13 cellular contexts compared by ENCODE assay signal in the genomic region with DNA sequence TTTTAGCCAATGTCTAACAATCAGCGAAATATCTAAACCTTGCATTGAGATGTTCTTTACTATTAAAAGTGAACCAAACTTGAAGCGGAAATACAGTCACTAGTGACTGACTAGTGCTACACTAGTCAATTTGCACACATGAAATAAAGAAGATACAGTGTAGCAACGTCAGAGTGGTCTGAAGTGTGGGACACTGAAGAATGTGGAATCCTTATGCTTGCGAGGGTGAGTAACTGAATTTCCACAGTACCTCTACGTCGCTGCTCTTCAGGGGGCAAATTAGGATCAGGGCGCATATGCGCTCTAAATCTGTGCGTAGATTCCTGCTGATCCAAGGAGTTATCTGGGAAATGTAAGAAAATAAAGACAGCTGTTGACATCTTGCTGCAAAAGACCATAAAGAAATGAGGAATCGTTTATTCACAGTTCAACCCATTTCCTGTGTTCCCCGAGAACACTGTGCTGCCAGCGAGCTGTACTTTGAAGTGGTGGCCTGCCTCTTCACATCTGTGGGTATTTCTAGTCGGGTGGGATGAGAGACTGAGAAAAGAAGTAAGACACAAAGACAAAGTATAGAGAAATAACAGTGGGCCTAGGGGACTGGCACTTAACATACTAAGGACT. TPM values are rescaled to one million over a fixed set of nuclear protein-coding genes. Genes with fewer than 3 reads are reported as not detected.
DNase-seq lines count a peak whose midpoint lies in the region; ATAC-seq lines count a peak whose summit lies in the region.
"Had no signal": no experiment of that assay in that cellular context is flagged by ENCODE, and none has a peak within 500 bp of the region (broad histone marks: within the 10 kb centered on the region; RNA-seq: fewer than 3 reads in every experiment).

No MANE protein-coding gene starts in this region.

- H3K36me3 Mint-ChIP-seq in activated T-helper 1 cell treated with anti-CD3 and anti-CD28 coated beads, Interleukin-12 subunit alpha, Interleukin-12 subunit beta, Interleukin-2, Interleukin-4 antibody, amounts not matched to agents 30 ng/mL and 10 ng/mL and 1 ng/mL, durations not matched to agents 14 hours and 24 hours and 36 hours (ENCODE audit: low read depth), result no peaks in the 10 kb centered on the region
- no peaks in the 10 kb centered on the region for H3K36me3 Mint-ChIP-seq in immature natural killer cell

- H3K4me3 Mint-ChIP-seq in activated T-helper 1 cell treated with anti-CD3 and anti-CD28 coated beads, Interleukin-12 subunit alpha, Interleukin-12 subunit beta, Interleukin-2, Interleukin-4 antibody, amounts not matched to agents 30 ng/mL and 10 ng/mL and 1 ng/mL, durations not matched to agents 14 hours and 24 hours and 36 hours, result peak overlapping the region; percentile 51
- peak overlapping the region; percentile 60 to 76 (median 70) for H3K4me3 Mint-ChIP-seq in immature natural killer cell
- H3K4me3 Mint-ChIP-seq: activated B cell treated with CpG ODN at 0.5 μM for 24 hours had no signal

- intact Hi-C loops in activated T-helper 1 cell treated with anti-CD3 and anti-CD28 coated beads, Interleukin-12 subunit alpha, Interleukin-12 subunit beta, Interleukin-2, Interleukin-4 antibody, amounts not matched to agents 30 ng/mL and 10 ng/mL and 1 ng/mL, durations not matched to agents 14 hours and 24 hours and 36 hours (cut with micrococcal nuclease), result loop anchor here (1.0 to 2.0 kb wide), 2 partner anchors 9 to 38 kb away; no protein-coding TSS in a partner anchor

- no peaks in the 10 kb centered on the region for H3K27me3 Mint-ChIP-seq in activated T-helper 1 cell treated with anti-CD3 and anti-CD28 coated beads, Interleukin-12 subunit alpha, Interleukin-12 subunit beta, Interleukin-2, Interleukin-4 antibody, amounts not matched to agents 30 ng/mL and 10 ng/mL and 1 ng/mL, durations not matched to agents 14 hours and 24 hours and 36 hours (ENCODE audit: insufficient read depth)
- peaks cover 1 to 8% (median 8%) of the 10 kb centered on the region in 3 donors for H3K27me3 Mint-ChIP-seq in immature natural killer cell (ENCODE audit: low read depth in 3 of 3)

- peak; percentile 65 for DNase-seq in activated gamma-delta T cell treated with Interleukin-2 at 50 U/mL for 16 hours
- no peak for DNase-seq in activated gamma-delta T cell (lab: John Stamatoyannopoulos, UW)
- DNase-seq in activated T-helper 1 cell treated with anti-CD3 and anti-CD28 coated beads, Interleukin-12 subunit alpha, Interleukin-12 subunit beta, Interleukin-2, Interleukin-4 antibody, amounts not matched to agents 30 ng/mL and 10 ng/mL and 1 ng/mL, durations not matched to agents 14 hours and 24 hours and 36 hours (ENCODE audit: low spot score), result peak; percentile 21
- peak; percentile 40 to 61 (median 49) for DNase-seq in immature natural killer cell
- DNase-seq in stimulated activated naive CD8-positive, alpha-beta T cell treated with anti-CD3 and anti-CD28 coated beads, Interleukin-15, Interleukin-2, amounts not matched to agents 100 U/mL and 50 U/mL, for 24 hours, result peak; percentile 46
- DNase-seq in NCI-H2171 treated with DMSO at 0.1 percent for 48 hours (lab: John Stamatoyannopoulos, UW), result no peak
- no peak for DNase-seq in retina
- DNase-seq: activated B cell treated with CpG ODN at 0.5 μM for 24 hours, DMS53, HCEC 1CT, NCI-H146 had no signal

- peaks cover 21% of the 10 kb centered on the region for H3K4me1 Mint-ChIP-seq in activated T-helper 1 cell treated with anti-CD3 and anti-CD28 coated beads, Interleukin-12 subunit alpha, Interleukin-12 subunit beta, Interleukin-2, Interleukin-4 antibody, amounts not matched to agents 30 ng/mL and 10 ng/mL and 1 ng/mL, durations not matched to agents 14 hours and 24 hours and 36 hours (ENCODE audit: low read depth)
- H3K4me1 Mint-ChIP-seq in immature natural killer cell, result peaks cover 31 to 36% of the 10 kb centered on the region in 2 donors
- H3K4me1 Mint-ChIP-seq: activated B cell treated with CpG ODN at 0.5 μM for 24 hours had no signal

- peak; percentile 68 for ATAC-seq in stimulated activated naive CD8-positive, alpha-beta T cell treated with anti-CD3 and anti-CD28 coated beads, Interleukin-15, Interleukin-2, amounts not matched to agents 100 U/mL and 50 U/mL, for 24 hours
- ATAC-seq in GM18520 (IDR thresholded peaks at IDR 0.05; ENCODE audit: unreplicated experiment), result no peak

- H3K9me3 Mint-ChIP-seq in activated T-helper 1 cell treated with anti-CD3 and anti-CD28 coated beads, Interleukin-12 subunit alpha, Interleukin-12 subunit beta, Interleukin-2, Interleukin-4 antibody, amounts not matched to agents 30 ng/mL and 10 ng/mL and 1 ng/mL, durations not matched to agents 14 hours and 24 hours and 36 hours, result no peaks in the 10 kb centered on the region
- H3K9me3 Mint-ChIP-seq in immature natural killer cell, result no peaks in the 10 kb centered on the region
- H3K9me3 Mint-ChIP-seq: activated B cell treated with CpG ODN at 0.5 μM for 24 hours had no signal

- peak overlapping the region; percentile 45 for H3K27ac Mint-ChIP-seq in activated T-helper 1 cell treated with anti-CD3 and anti-CD28 coated beads, Interleukin-12 subunit alpha, Interleukin-12 subunit beta, Interleukin-2, Interleukin-4 antibody, amounts not matched to agents 30 ng/mL and 10 ng/mL and 1 ng/mL, durations not matched to agents 14 hours and 24 hours and 36 hours
- H3K27ac Mint-ChIP-seq in immature natural killer cell, result peak overlapping the region; percentile 60 to 93 (median 77)
- H3K27ac Mint-ChIP-seq: activated B cell treated with CpG ODN at 0.5 μM for 24 hours had no signal

RNA-seq across cellular contexts. Expression of a gene that starts 39.8 kb away (rescaled TPM):
- total RNA-seq in activated T-helper 1 cell treated with anti-CD3 and anti-CD28 coated beads, Interleukin-12 subunit alpha, Interleukin-12 subunit beta, Interleukin-2, Interleukin-4 antibody, amounts not matched to agents 30 ng/mL and 10 ng/mL and 1 ng/mL, durations not matched to agents 14 hours and 24 hours and 36 hours, result 0.86 and 1.8 TPM in 2 replicates
- under 1 TPM in 1 of 3 donors, not detected in 2; 0.37 TPM for polyA plus RNA-seq in immature natural killer cell
- total RNA-seq: activated B cell treated with CpG ODN at 0.5 μM for 24 hours had no signal

RNA-seq across cellular contexts. Expression of a gene that starts 50.7 kb away (rescaled TPM):
- total RNA-seq in activated T-helper 1 cell treated with anti-CD3 and anti-CD28 coated beads, Interleukin-12 subunit alpha, Interleukin-12 subunit beta, Interleukin-2, Interleukin-4 antibody, amounts not matched to agents 30 ng/mL and 10 ng/mL and 1 ng/mL, durations not matched to agents 14 hours and 24 hours and 36 hours, result not detected in 2 replicates
- not detected for polyA plus RNA-seq in immature natural killer cell
- total RNA-seq: activated B cell treated with CpG ODN at 0.5 μM for 24 hours, prostate gland had no signal

Comparison
In these comparisons a context has a peak if more than half of its experiments do, and no peak if none do; other contexts are left out.
1. DNase-seq: peak in activated gamma-delta T cell treated with Interleukin-2 at 50 U/mL for 16 hours (single experiment), activated T-helper 1 cell treated with anti-CD3 and anti-CD28 coated beads, Interleukin-12 subunit alpha, Interleukin-12 subunit beta, Interleukin-2, Interleukin-4 antibody, amounts not matched to agents 30 ng/mL and 10 ng/mL and 1 ng/mL, durations not matched to agents 14 hours and 24 hours and 36 hours (single experiment), immature natural killer cell (3 of 3) and stimulated activated naive CD8-positive, alpha-beta T cell treated with anti-CD3 and anti-CD28 coated beads, Interleukin-15, Interleukin-2, amounts not matched to agents 100 U/mL and 50 U/mL, for 24 hours (single experiment); none in activated gamma-delta T cell (single experiment), NCI-H2171 treated with DMSO at 0.1 percent for 48 hours (single experiment) and retina (single experiment).